In genomic region chr20:49228676-49229075, GRCh38 we compare ENCODE assay signal across 1 cellular context.
TF ChIP-seq lines count a peak whose summit lies in the region.

No MANE protein-coding gene starts in this region.

TF ChIP-seq in K562, 482 proteins besides CTCF, POLR2A, EP300 and RAD21:
- TF ChIP-seq NCOA6 (IDR thresholded peaks at IDR 0.05) (no peak), MTA1 (IDR thresholded peaks at IDR 0.05; ENCODE audit: borderline replicate concordance) (no peak), POLR2G (IDR thresholded peaks at IDR 0.05; ENCODE audit: low read depth, low read length) (0 out of 2 replicates have a peak, but pooled peaks have one; percentile 17), NR2C1 (IDR thresholded peaks at IDR 0.05) (no peak), NR2C1 (tag; IDR thresholded peaks at IDR 0.05) (no peak), CBFA2T2 (conservative IDR thresholded peaks at IDR 0.05) (no peak), NRF1 (conservative IDR thresholded peaks at IDR 0.05 in 1 of 2, IDR thresholded peaks at IDR 0.05 in 1 of 2) (no peak), JUND (IDR thresholded peaks at IDR 0.05; ENCODE audit: borderline replicate concordance, low read depth, low read length) (no peak), JUND (tag; IDR thresholded peaks at IDR 0.05; ENCODE audit: borderline replicate concordance, low read depth, low read length) (no peak), RBFOX2 (IDR thresholded peaks at IDR 0.05; ENCODE audit: low read depth, low read length) (peak; percentile 53), E2F6 (IDR thresholded peaks at IDR 0.05; ENCODE audit: borderline replicate concordance in 1 of 2, extremely low read depth in 1 of 2, insufficient read depth in 1 of 2, insufficient read length in 1 of 2, low read depth in 1 of 2, low read length in 1 of 2, poor library complexity in 1 of 2, severe bottlenecking in 1 of 2) (no peak), PCBP1 (IDR thresholded peaks at IDR 0.05; ENCODE audit: low read depth, low read length, poor library complexity, severe bottlenecking) (no peak)
- TF ChIP-seq, protein P1, sequence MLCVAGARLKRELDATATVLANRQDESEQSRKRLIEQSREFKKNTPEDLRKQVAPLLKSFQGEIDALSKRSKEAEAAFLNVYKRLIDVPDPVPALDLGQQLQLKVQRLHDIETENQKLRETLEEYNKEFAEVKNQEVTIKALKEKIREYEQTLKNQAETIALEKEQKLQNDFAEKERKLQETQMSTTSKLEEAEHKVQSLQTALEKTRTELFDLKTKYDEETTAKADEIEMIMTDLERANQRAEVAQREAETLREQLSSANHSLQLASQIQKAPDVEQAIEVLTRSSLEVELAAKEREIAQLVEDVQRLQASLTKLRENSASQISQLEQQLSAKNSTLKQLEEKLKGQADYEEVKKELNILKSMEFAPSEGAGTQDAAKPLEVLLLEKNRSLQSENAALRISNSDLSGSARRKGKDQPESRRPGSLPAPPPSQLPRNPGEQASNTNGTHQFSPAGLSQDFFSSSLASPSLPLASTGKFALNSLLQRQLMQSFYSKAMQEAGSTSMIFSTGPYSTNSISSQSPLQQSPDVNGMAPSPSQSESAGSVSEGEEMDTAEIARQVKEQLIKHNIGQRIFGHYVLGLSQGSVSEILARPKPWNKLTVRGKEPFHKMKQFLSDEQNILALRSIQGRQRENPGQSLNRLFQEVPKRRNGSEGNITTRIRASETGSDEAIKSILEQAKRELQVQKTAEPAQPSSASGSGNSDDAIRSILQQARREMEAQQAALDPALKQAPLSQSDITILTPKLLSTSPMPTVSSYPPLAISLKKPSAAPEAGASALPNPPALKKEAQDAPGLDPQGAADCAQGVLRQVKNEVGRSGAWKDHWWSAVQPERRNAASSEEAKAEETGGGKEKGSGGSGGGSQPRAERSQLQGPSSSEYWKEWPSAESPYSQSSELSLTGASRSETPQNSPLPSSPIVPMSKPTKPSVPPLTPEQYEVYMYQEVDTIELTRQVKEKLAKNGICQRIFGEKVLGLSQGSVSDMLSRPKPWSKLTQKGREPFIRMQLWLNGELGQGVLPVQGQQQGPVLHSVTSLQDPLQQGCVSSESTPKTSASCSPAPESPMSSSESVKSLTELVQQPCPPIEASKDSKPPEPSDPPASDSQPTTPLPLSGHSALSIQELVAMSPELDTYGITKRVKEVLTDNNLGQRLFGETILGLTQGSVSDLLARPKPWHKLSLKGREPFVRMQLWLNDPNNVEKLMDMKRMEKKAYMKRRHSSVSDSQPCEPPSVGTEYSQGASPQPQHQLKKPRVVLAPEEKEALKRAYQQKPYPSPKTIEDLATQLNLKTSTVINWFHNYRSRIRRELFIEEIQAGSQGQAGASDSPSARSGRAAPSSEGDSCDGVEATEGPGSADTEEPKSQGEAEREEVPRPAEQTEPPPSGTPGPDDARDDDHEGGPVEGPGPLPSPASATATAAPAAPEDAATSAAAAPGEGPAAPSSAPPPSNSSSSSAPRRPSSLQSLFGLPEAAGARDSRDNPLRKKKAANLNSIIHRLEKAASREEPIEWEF (CRISPR knock-in tag; IDR thresholded peaks at IDR 0.05): no peak
- TF ChIP-seq, protein P2, sequence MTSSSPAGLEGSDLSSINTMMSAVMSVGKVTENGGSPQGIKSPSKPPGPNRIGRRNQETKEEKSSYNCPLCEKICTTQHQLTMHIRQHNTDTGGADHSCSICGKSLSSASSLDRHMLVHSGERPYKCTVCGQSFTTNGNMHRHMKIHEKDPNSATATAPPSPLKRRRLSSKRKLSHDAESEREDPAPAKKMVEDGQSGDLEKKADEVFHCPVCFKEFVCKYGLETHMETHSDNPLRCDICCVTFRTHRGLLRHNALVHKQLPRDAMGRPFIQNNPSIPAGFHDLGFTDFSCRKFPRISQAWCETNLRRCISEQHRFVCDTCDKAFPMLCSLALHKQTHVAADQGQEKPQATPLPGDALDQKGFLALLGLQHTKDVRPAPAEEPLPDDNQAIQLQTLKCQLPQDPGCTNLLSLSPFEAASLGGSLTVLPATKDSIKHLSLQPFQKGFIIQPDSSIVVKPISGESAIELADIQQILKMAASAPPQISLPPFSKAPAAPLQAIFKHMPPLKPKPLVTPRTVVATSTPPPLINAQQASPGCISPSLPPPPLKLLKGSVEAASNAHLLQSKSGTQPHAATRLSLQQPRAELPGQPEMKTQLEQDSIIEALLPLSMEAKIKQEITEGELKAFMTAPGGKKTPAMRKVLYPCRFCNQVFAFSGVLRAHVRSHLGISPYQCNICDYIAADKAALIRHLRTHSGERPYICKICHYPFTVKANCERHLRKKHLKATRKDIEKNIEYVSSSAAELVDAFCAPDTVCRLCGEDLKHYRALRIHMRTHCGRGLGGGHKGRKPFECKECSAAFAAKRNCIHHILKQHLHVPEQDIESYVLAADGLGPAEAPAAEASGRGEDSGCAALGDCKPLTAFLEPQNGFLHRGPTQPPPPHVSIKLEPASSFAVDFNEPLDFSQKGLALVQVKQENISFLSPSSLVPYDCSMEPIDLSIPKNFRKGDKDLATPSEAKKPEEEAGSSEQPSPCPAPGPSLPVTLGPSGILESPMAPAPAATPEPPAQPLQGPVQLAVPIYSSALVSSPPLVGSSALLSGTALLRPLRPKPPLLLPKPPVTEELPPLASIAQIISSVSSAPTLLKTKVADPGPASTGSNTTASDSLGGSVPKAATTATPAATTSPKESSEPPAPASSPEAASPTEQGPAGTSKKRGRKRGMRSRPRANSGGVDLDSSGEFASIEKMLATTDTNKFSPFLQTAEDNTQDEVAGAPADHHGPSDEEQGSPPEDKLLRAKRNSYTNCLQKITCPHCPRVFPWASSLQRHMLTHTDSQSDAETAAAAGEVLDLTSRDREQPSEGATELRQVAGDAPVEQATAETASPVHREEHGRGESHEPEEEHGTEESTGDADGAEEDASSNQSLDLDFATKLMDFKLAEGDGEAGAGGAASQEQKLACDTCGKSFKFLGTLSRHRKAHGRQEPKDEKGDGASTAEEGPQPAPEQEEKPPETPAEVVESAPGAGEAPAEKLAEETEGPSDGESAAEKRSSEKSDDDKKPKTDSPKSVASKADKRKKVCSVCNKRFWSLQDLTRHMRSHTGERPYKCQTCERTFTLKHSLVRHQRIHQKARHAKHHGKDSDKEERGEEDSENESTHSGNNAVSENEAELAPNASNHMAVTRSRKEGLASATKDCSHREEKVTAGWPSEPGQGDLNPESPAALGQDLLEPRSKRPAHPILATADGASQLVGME (CRISPR knock-in tag; IDR thresholded peaks at IDR 0.05): no peak
- TF ChIP-seq, protein P3, sequence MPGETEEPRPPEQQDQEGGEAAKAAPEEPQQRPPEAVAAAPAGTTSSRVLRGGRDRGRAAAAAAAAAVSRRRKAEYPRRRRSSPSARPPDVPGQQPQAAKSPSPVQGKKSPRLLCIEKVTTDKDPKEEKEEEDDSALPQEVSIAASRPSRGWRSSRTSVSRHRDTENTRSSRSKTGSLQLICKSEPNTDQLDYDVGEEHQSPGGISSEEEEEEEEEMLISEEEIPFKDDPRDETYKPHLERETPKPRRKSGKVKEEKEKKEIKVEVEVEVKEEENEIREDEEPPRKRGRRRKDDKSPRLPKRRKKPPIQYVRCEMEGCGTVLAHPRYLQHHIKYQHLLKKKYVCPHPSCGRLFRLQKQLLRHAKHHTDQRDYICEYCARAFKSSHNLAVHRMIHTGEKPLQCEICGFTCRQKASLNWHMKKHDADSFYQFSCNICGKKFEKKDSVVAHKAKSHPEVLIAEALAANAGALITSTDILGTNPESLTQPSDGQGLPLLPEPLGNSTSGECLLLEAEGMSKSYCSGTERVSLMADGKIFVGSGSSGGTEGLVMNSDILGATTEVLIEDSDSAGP (CRISPR knock-in tag; IDR thresholded peaks at IDR 0.05): no peak
